In genomic region chr6:153032255-153032882, GRCh38 we compare ENCODE assay signal across 8 cellular contexts. TPM values are rescaled to one million over a fixed set of nuclear protein-coding genes. Genes with fewer than 3 reads are reported as not detected.
DNase-seq lines count a peak whose midpoint lies in the region; ATAC-seq and TF ChIP-seq lines count a peak whose summit lies in the region.

No MANE protein-coding gene starts in this region.

- in situ Hi-C loops in astrocyte of the spinal cord (cut with HindIII; ENCODE audit: low sequenced_read_pairs): no loop called here

- H3K36me3 ChIP-seq in liver (ENCODE audit: control insufficient read depth in 4 of 4, insufficient read depth in 3 of 4, low read depth in 1 of 4, low read length in 3 of 4): no peaks in the 10 kb centered on the region

- H3K27ac ChIP-seq in liver (ENCODE audit: low read depth in 1 of 2, low read length in 2 of 2): no peak overlapping the region

- peaks cover 0 to 16% (median 5%) of the 10 kb centered on the region in 4 donors for H3K4me1 ChIP-seq in liver (ENCODE audit: control insufficient read depth in 4 of 4, insufficient read depth in 4 of 4, low read length in 3 of 4)

- no peaks in the 10 kb centered on the region for H3K27me3 ChIP-seq in liver (ENCODE audit: control insufficient read depth in 4 of 4, insufficient read depth in 4 of 4, low read length in 3 of 4)

- TF ChIP-seq CTCF in astrocyte of the spinal cord (IDR thresholded peaks at IDR 0.05; ENCODE audit: low read depth, low read length) (peak; percentile 35), liver (IDR thresholded peaks at IDR 0.05; ENCODE audit: low read depth, low read length, missing input control) (peak; percentile 33)

- peak; percentile 67 to 68 for TF ChIP-seq RAD21 in liver (IDR thresholded peaks at IDR 0.05)

- H3K4me3 ChIP-seq in astrocyte of the spinal cord (ENCODE audit: low read depth, low read length): no peak overlapping the region
- H3K4me3 ChIP-seq in liver (ENCODE audit: low read depth in 1 of 3, low read length in 3 of 3): no peak overlapping the region

- DNase-seq in GM04504 (ENCODE audit: low read depth): peak; percentile 24
- DNase-seq in LoVo (ENCODE audit: low spot score): peak; percentile 39
- DNase-seq in astrocyte of the spinal cord (ENCODE audit: low read depth, low spot score): peak; percentile 85
- DNase-seq in activated CD4-positive, CD25-positive, alpha-beta regulatory T cell treated with anti-CD3 and anti-CD28 coated beads, Interleukin-2, amount 50 U/mL, for 72 hours: no peak
- no peak for DNase-seq in stimulated activated CD4-positive, alpha-beta T cell treated with anti-CD3 and anti-CD28 coated beads, Interleukin-1b, Interleukin-23, amount 100 ng/mL, for 48 hours

- 69% methylated on average over 9 of the region's 9 CpGs for WGBS in liver

- H3K9ac ChIP-seq in liver (ENCODE audit: low read depth in 1 of 2, low read length in 2 of 2): no peak overlapping the region

- ATAC-seq in HG02623 (IDR thresholded peaks at IDR 0.05; ENCODE audit: unreplicated experiment): no peak
- no peak for ATAC-seq in HG03469 (IDR thresholded peaks at IDR 0.05; ENCODE audit: unreplicated experiment)

- H3K9me3 ChIP-seq in liver (ENCODE audit: control insufficient read depth in 4 of 4, low read length in 3 of 4): no peaks in the 10 kb centered on the region

TF ChIP-seq in liver, 16 proteins besides CTCF, POLR2A, EP300 and RAD21:
- TF ChIP-seq ZBTB33 (IDR thresholded peaks at IDR 0.05) (no peak), RXRA (IDR thresholded peaks at IDR 0.05) (no peak), ATF3 (IDR thresholded peaks at IDR 0.05) (no peak), HNF4A (conservative IDR thresholded peaks at IDR 0.05) (no peak), MAX (IDR thresholded peaks at IDR 0.05) (no peak), SP1 (IDR thresholded peaks at IDR 0.05) (no peak), HNF4G (IDR thresholded peaks at IDR 0.05) (no peak)

RNA-seq across cellular contexts. Expression of gene MTRF1L, which starts 29.9 kb away (rescaled TPM):
- total RNA-seq in liver: 10 to 100 TPM in 1 of 2 donors, 1 to 10 TPM in 1; 6.1 to 10.7 TPM
- polyA plus RNA-seq in liver: 10 to 100 TPM in 1 of 2 donors, 1 to 10 TPM in 1; 6.2 to 11.1 TPM

RNA-seq across cellular contexts. Expression of gene FBXO5, which starts 49.5 kb away (rescaled TPM):
- total RNA-seq in liver: 10 to 100 TPM in 1 of 2 donors, 1 to 10 TPM in 1; 1.8 to 32.1 TPM
- polyA plus RNA-seq in liver: 1 to 10 TPM; 1.5 to 1.9 TPM

Comparison
In these comparisons a context has a peak if more than half of its experiments do, and no peak if none do; other contexts are left out.
1. DNase-seq: peak in GM04504 (single experiment), LoVo (single experiment) and astrocyte of the spinal cord (single experiment); none in activated CD4-positive, CD25-positive, alpha-beta regulatory T cell treated with anti-CD3 and anti-CD28 coated beads, Interleukin-2, amount 50 U/mL, for 72 hours (single experiment) and stimulated activated CD4-positive, alpha-beta T cell treated with anti-CD3 and anti-CD28 coated beads, Interleukin-1b, Interleukin-23, amount 100 ng/mL, for 48 hours (single experiment).